ENCODE assay signal across 9 cellular contexts in the genomic region with DNA sequence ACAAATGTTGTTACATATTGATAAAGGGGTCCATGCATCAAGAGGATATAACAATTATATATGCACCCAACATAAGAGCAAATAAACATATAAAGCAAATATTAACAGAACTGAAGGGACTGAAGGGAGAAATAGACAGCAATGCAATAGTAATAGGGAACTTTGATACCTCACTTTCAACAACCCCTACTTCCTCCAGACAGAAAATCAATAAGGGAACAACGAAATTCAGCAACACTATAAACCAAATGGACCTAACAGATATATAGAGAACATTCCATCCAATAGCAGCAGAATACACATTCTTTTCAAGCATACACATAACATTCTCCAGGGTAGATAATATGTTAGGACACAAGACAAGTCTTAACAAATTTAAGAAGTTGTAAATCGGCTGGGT.
"Had no signal": no experiment of that assay in that cellular context is flagged by ENCODE, and none has a peak within 500 bp of the region (broad histone marks: within the 10 kb centered on the region; RNA-seq: fewer than 3 reads in every experiment).

No MANE protein-coding gene starts in this region.

- H3K4me1 ChIP-seq: HAP-1 had no signal

- H3K9ac ChIP-seq: GM23248 had no signal

- ATAC-seq: HCT116, K562 had no signal

- H3K4me3 ChIP-seq: GM23248, HAP-1, K562 had no signal

- H2AFZ ChIP-seq: GM23248 had no signal

- H3K27ac ChIP-seq: GM23248, HL-60 had no signal

- H3K36me3 ChIP-seq: HAP-1 had no signal

- DNase-seq: GM23248, GOT3, H7, HFFc6, IMR-90 had no signal

- H3K9me3 ChIP-seq: HAP-1 had no signal

- FAIRE-seq: K562 had no signal
